ENCODE assay signal across 8 cellular contexts in the genomic region with DNA sequence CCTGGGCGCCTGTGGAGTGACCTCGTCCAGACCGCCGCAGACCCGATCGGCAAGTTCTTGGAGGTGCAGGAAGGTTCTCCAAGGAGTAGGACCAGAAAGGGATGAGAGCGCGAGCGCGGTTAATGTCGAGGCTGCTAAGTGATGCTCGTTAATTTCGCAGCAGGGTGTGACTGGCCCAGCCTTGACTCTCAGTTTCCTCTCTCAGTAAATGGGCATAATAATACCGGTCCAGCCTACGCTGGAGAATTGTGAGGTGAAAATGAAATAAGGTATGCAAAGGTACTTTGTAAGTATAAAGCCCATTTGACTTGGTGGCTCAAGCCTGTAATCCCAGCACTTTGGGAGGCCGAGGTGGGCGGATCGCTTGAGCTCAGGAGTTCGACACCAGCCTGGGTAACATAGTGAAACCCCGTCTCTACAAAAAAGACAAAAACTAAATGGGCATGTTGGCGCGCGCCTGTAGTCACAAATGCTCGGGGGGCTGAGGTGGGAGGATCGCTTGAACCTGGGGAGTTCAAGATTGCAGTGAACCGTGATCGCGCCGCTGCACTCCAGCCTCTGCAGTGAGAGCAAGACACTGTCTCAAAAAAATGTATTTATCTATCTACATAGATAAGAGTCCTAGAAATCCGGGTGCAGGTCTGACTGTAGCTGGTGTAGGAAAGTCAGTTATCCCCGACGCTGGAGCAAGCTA. TPM values are rescaled to one million over a fixed set of nuclear protein-coding genes. Genes with fewer than 3 reads are reported as not detected.
DNase-seq lines count a peak whose midpoint lies in the region; ATAC-seq and TF ChIP-seq lines count a peak whose summit lies in the region.

No MANE protein-coding gene starts in this region.

- H3K36me3 Mint-ChIP-seq in stimulated activated naive CD8-positive, alpha-beta T cell treated with anti-CD3 and anti-CD28 coated beads, Interleukin-15, Interleukin-2, amounts not matched to agents 100 ng/mL and 50 ng/mL, for 24 hours (ENCODE audit: low read depth) = no peaks in the 10 kb centered on the region
- H3K36me3 Mint-ChIP-seq in neural crest cell (ENCODE audit: low read depth) = no peaks in the 10 kb centered on the region

- no peaks in the 10 kb centered on the region for H3K9me3 Mint-ChIP-seq in stimulated activated naive CD8-positive, alpha-beta T cell treated with anti-CD3 and anti-CD28 coated beads, Interleukin-15, Interleukin-2, amounts not matched to agents 100 ng/mL and 50 ng/mL, for 24 hours
- no peaks in the 10 kb centered on the region for H3K9me3 Mint-ChIP-seq in neural crest cell

- TF ChIP-seq CTCF in neural crest cell (conservative IDR thresholded peaks at IDR 0.05) = no peak

- H3K36me3 ChIP-seq in endocrine pancreas (ENCODE audit: control insufficient read depth, insufficient read depth, low read length) = no peaks in the 10 kb centered on the region

- H3K4me1 Mint-ChIP-seq in stimulated activated naive CD8-positive, alpha-beta T cell treated with anti-CD3 and anti-CD28 coated beads, Interleukin-15, Interleukin-2, amounts not matched to agents 100 ng/mL and 50 ng/mL, for 24 hours (ENCODE audit: low read depth) = peaks cover 43% of the 10 kb centered on the region
- peaks cover 23% of the 10 kb centered on the region for H3K4me1 Mint-ChIP-seq in neural crest cell

- no peak for DNase-seq in stimulated activated naive CD8-positive, alpha-beta T cell treated with anti-CD3 and anti-CD28 coated beads, Interleukin-15, Interleukin-2, amounts not matched to agents 100 U/mL and 50 U/mL, for 24 hours
- DNase-seq in RKO (ENCODE audit: low spot score) = peak; percentile 78
- no peak for DNase-seq in neural crest cell (ENCODE audit: low read depth, low spot score)
- DNase-seq in LoVo (ENCODE audit: low spot score) = no peak
- DNase-seq in hippocampal formation (lab: John Stamatoyannopoulos, UW) = no peak

- ATAC-seq in stimulated activated naive CD8-positive, alpha-beta T cell treated with anti-CD3 and anti-CD28 coated beads, Interleukin-15, Interleukin-2, amounts not matched to agents 100 U/mL and 50 U/mL, for 24 hours = no peak
- ATAC-seq in HG02884 (IDR thresholded peaks at IDR 0.05; ENCODE audit: unreplicated experiment) = no peak

- H3K27me3 Mint-ChIP-seq in stimulated activated naive CD8-positive, alpha-beta T cell treated with anti-CD3 and anti-CD28 coated beads, Interleukin-15, Interleukin-2, amounts not matched to agents 100 ng/mL and 50 ng/mL, for 24 hours = no peaks in the 10 kb centered on the region
- no peaks in the 10 kb centered on the region for H3K27me3 Mint-ChIP-seq in neural crest cell (ENCODE audit: low read depth)

- H3K4me1 ChIP-seq in endocrine pancreas (ENCODE audit: control insufficient read depth, insufficient read depth, low read length) = peaks cover 14% of the 10 kb centered on the region

- H3K4me3 ChIP-seq in endocrine pancreas (ENCODE audit: control insufficient read depth, insufficient read depth, low read length) = peak overlapping the region; percentile 76

- no peaks in the 10 kb centered on the region for H3K9me3 ChIP-seq in endocrine pancreas (ENCODE audit: control insufficient read depth, low read length)

- H3K9ac ChIP-seq in endocrine pancreas (ENCODE audit: control insufficient read depth, insufficient read depth, low read length) = peak overlapping the region; percentile 92

- peak overlapping the region; percentile 91 for H3K4me3 Mint-ChIP-seq in stimulated activated naive CD8-positive, alpha-beta T cell treated with anti-CD3 and anti-CD28 coated beads, Interleukin-15, Interleukin-2, amounts not matched to agents 100 ng/mL and 50 ng/mL, for 24 hours
- peak overlapping the region; percentile 84 for H3K4me3 Mint-ChIP-seq in neural crest cell

- H3K27me3 ChIP-seq in endocrine pancreas (ENCODE audit: control insufficient read depth, insufficient read depth, low read length) = no peaks in the 10 kb centered on the region

- peak overlapping the region; percentile 88 for H3K27ac Mint-ChIP-seq in stimulated activated naive CD8-positive, alpha-beta T cell treated with anti-CD3 and anti-CD28 coated beads, Interleukin-15, Interleukin-2, amounts not matched to agents 100 ng/mL and 50 ng/mL, for 24 hours
- H3K27ac Mint-ChIP-seq in neural crest cell (ENCODE audit: unreplicated experiment) = peak overlapping the region; percentile 93

RNA-seq across cellular contexts. Expression of a gene that starts 0.6 kb away (rescaled TPM):
- total RNA-seq in neural crest cell = 15.4 and 18.0 TPM in 2 replicates
